Comparison of ENCODE assay signal across 1 cellular context in genomic region chr2:73780242-73780582, GRCh38.
TF ChIP-seq lines count a peak whose summit lies in the region.

No MANE protein-coding gene starts in this region.

TF ChIP-seq in SK-N-SH, 30 proteins besides CTCF, POLR2A, EP300 and RAD21 (continued from another document):
- no peak for TF ChIP-seq MAX (IDR thresholded peaks at IDR 0.05; ENCODE audit: low read depth)
- TF ChIP-seq IRF3 (IDR thresholded peaks at IDR 0.05; ENCODE audit: low read depth, low read length) = no peak
- TF ChIP-seq, protein P1, sequence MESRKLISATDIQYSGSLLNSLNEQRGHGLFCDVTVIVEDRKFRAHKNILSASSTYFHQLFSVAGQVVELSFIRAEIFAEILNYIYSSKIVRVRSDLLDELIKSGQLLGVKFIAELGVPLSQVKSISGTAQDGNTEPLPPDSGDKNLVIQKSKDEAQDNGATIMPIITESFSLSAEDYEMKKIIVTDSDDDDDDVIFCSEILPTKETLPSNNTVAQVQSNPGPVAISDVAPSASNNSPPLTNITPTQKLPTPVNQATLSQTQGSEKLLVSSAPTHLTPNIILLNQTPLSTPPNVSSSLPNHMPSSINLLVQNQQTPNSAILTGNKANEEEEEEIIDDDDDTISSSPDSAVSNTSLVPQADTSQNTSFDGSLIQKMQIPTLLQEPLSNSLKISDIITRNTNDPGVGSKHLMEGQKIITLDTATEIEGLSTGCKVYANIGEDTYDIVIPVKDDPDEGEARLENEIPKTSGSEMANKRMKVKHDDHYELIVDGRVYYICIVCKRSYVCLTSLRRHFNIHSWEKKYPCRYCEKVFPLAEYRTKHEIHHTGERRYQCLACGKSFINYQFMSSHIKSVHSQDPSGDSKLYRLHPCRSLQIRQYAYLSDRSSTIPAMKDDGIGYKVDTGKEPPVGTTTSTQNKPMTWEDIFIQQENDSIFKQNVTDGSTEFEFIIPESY (IDR thresholded peaks at IDR 0.05; ENCODE audit: borderline replicate concordance, low read depth) = no peak
- no peak for TF ChIP-seq SIN3A (IDR thresholded peaks at IDR 0.05; ENCODE audit: borderline replicate concordance, low read depth, low read length)
- TF ChIP-seq EZH2phosphoT487 (IDR thresholded peaks at IDR 0.05; ENCODE audit: borderline replicate concordance, low read depth) = no peak
- no peak for TF ChIP-seq TAF1 (IDR thresholded peaks at IDR 0.05; ENCODE audit: borderline replicate concordance, low read depth, low read length)
- TF ChIP-seq NRF1 (IDR thresholded peaks at IDR 0.05; ENCODE audit: low read depth, low read length) = no peak
- no peak for TF ChIP-seq TCF12 (IDR thresholded peaks at IDR 0.05)
- TF ChIP-seq USF1 (IDR thresholded peaks at IDR 0.05; ENCODE audit: borderline replicate concordance, low read depth) = no peak
- no peak for TF ChIP-seq ELF1 (IDR thresholded peaks at IDR 0.05)
- no peak for TF ChIP-seq GATA2 (CRISPR knock-in tag; IDR thresholded peaks at IDR 0.05)
- TF ChIP-seq, protein P2, sequence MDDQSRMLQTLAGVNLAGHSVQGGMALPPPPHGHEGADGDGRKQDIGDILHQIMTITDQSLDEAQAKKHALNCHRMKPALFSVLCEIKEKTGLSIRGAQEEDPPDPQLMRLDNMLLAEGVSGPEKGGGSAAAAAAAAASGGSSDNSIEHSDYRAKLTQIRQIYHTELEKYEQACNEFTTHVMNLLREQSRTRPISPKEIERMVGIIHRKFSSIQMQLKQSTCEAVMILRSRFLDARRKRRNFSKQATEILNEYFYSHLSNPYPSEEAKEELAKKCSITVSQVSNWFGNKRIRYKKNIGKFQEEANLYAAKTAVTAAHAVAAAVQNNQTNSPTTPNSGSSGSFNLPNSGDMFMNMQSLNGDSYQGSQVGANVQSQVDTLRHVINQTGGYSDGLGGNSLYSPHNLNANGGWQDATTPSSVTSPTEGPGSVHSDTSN (IDR thresholded peaks at IDR 0.05) = no peak
- no peak for TF ChIP-seq JUND (IDR thresholded peaks at IDR 0.05)
TF ChIP-seq in SK-N-SH: peak in this region for 0.
